8 cellular contexts compared by ENCODE assay signal in genomic region chr11:95923730-95924413, GRCh38. TPM values are rescaled to one million over a fixed set of nuclear protein-coding genes. Genes with fewer than 3 reads are reported as not detected.
A peak's percentile ranks its signal among the peaks of the same experiment; 100 is the strongest.
DNase-seq lines count a peak whose midpoint lies in the region; ATAC-seq and FAIRE-seq lines count a peak whose summit lies in the region.

Gene MTMR2 (minus strand): TSS chr11:95924107. CDS start chr11:95923954, 153 bp downstream.

- peak within 1 kb of the TSS; percentile 98 for H2AFZ ChIP-seq in neuronal stem cell (ENCODE audit: low read length)

- peak within 1 kb of the TSS; percentile 59 for H2BK12ac ChIP-seq in neuronal stem cell (ENCODE audit: low read length)

- H3K79me1 ChIP-seq in neuronal stem cell (ENCODE audit: low read depth, low read length), result no peaks in the 10 kb centered on the region

- peaks cover 0 to 2% of the 10 kb centered on the region in 2 donors for H3K36me3 ChIP-seq in neuronal stem cell (replicated peaks in 1 of 2; ENCODE audit: control insufficient read depth in 2 of 2, insufficient read depth in 2 of 2, low read length in 2 of 2)

- peaks cover 2 to 14% of the 10 kb centered on the region in 2 donors for H3K4me1 ChIP-seq in neuronal stem cell (ENCODE audit: control insufficient read depth in 2 of 2, insufficient read depth in 1 of 2, low read depth in 1 of 2, low read length in 2 of 2)

- peak within 1 kb of the TSS; percentile 83 for H2BK5ac ChIP-seq in neuronal stem cell (ENCODE audit: low read length)

- peak; percentile 98 for ATAC-seq in GM21528 (IDR thresholded peaks at IDR 0.05; ENCODE audit: low FRiP score, unreplicated experiment)

- H3K9ac ChIP-seq in neuronal stem cell (ENCODE audit: low read depth, low read length, poor library complexity), result peak within 1 kb of the TSS; percentile 87

- peak within 1 kb of the TSS; percentile 98 for H3K23ac ChIP-seq in neuronal stem cell (ENCODE audit: low read depth, low read length, poor library complexity)

- WGBS in neuronal stem cell (ENCODE audit: extremely low coverage in 2 of 2, insufficient read length in 2 of 2, insufficient replicate concordance in 1 of 2), 2 donors, result no CpG with 5 or more reads among the region's 49 CpGs

- peak within 1 kb of the TSS; percentile 52 for H3K4me2 ChIP-seq in neuronal stem cell (ENCODE audit: insufficient read depth, low read length, poor library complexity, severe bottlenecking)

- H3K27ac ChIP-seq in neuronal stem cell (replicated peaks; ENCODE audit: low read length) (peak within 1 kb of the TSS; percentile 93), substantia nigra (ENCODE audit: low read depth, low read length, poor library complexity, severe bottlenecking) (peak within 1 kb of the TSS; percentile 94)

- H3K14ac ChIP-seq in neuronal stem cell (ENCODE audit: low read length), result peak within 1 kb of the TSS; percentile 72

- no peak within 1 kb of the TSS for H4K8ac ChIP-seq in neuronal stem cell (ENCODE audit: low read depth, low read length)

- no peaks in the 10 kb centered on the region for H3K27me3 ChIP-seq in neuronal stem cell (ENCODE audit: control insufficient read depth in 3 of 3, insufficient read depth in 3 of 3, low read depth in 1 of 3, low read length in 3 of 3)

- H3K4ac ChIP-seq in neuronal stem cell (ENCODE audit: low read length), result peak within 1 kb of the TSS; percentile 67

- H2AK5ac ChIP-seq in neuronal stem cell (ENCODE audit: low read depth, low read length), result no peak within 1 kb of the TSS

- H3K18ac ChIP-seq in neuronal stem cell (ENCODE audit: low read length), result peak within 1 kb of the TSS; percentile 98

- peak within 1 kb of the TSS; percentile 84 for H2BK120ac ChIP-seq in neuronal stem cell (ENCODE audit: low read depth, low read length)

- peak; percentile 61 for DNase-seq in DMS79 treated with DMSO at 0.1 percent for 48 hours (lab: John Stamatoyannopoulos, UW)
- peak; percentile 30 for DNase-seq in HuH-7.5 (ENCODE audit: low spot score)
- DNase-seq in SHP77 (lab: John Stamatoyannopoulos, UW), result peak; percentile 50 to 80
- peak; percentile 55 for DNase-seq in activated naive CD4-positive, alpha-beta T cell treated with Interleukin-2 at 50 U/mL for 16 hours
- DNase-seq in frontal cortex (ENCODE audit: low spot score in 2 of 2), result peak; percentile 60 to 74
- DNase-seq in neuronal stem cell (ENCODE audit: low spot score), result peak; percentile 76
- DNase-seq in substantia nigra (lab: John Stamatoyannopoulos, UW), result peak in 48 of 49 donors; percentile 33 to 96 (median 73)

- peaks cover 0 to 4% of the 10 kb centered on the region in 2 donors for H3K9me3 ChIP-seq in neuronal stem cell (replicated peaks in 1 of 2; ENCODE audit: control insufficient read depth in 2 of 2, insufficient read depth in 1 of 2, low read depth in 1 of 2, low read length in 2 of 2)

- peak within 1 kb of the TSS; percentile 51 for H2BK15ac ChIP-seq in neuronal stem cell (ENCODE audit: low read length)

- no peak within 1 kb of the TSS for H4K91ac ChIP-seq in neuronal stem cell (ENCODE audit: low read depth, low read length, poor library complexity)

- FAIRE-seq in frontal cortex (lab: Jason Lieb, UNC), result no peak

- H3K4me3 ChIP-seq in neuronal stem cell (ENCODE audit: low read length in 2 of 2), result peak within 1 kb of the TSS; percentile 86 to 98

RNA-seq across cellular contexts. Expression of gene MTMR2, which starts in this region (rescaled TPM):
- 27.7 TPM for total RNA-seq in frontal cortex
- 36.4 TPM for polyA plus RNA-seq in neuronal stem cell (2013, experiment 1 of 2)
- 36.5 TPM for polyA plus RNA-seq in neuronal stem cell (2013, experiment 2 of 2)

Comparison
In these comparisons a context has a peak if more than half of its experiments do, and no peak if none do; other contexts are left out.
1. Peak in every context shown above with its lines: DNase-seq, ATAC-seq, H3K4me3 ChIP-seq and H3K27ac ChIP-seq.